ENCODE assay signal across 8 cellular contexts in genomic region chr17:82097187-82097918, GRCh38. TPM values are rescaled to one million over a fixed set of nuclear protein-coding genes. Genes with fewer than 3 reads are reported as not detected.
DNase-seq lines count a peak whose midpoint lies in the region; ATAC-seq and TF ChIP-seq lines count a peak whose summit lies in the region.

No MANE protein-coding gene starts in this region.

- peak; percentile 43 for DNase-seq in activated T-cell treated with anti-CD3 and anti-CD28 coated beads, Interleukin-2, amount 50 U/mL, for 72 hours
- peak; percentile 57 to 80 for DNase-seq in foreskin fibroblast
- DNase-seq in SHP77 treated with DMSO at 0.1 percent for 48 hours (lab: John Stamatoyannopoulos, UW) = no peak

- peaks cover 27% of the 10 kb centered on the region for H3K4me1 ChIP-seq in KMS-11 (ENCODE audit: low read depth, poor library complexity, severe bottlenecking)
- peaks cover 28 to 39% of the 10 kb centered on the region in 2 experiments for H3K4me1 ChIP-seq in neutrophil (ENCODE audit: control insufficient read depth in 1 of 2, insufficient read depth in 1 of 2, low read depth in 1 of 2, low read length in 1 of 2)

- peaks cover 23% of the 10 kb centered on the region for H3K4me1 Mint-ChIP-seq in activated T-cell treated with anti-CD3 and anti-CD28 coated beads, Interleukin-2, amount 50 U/mL, for 72 hours (ENCODE audit: low read depth)

- ATAC-seq in activated T-cell treated with anti-CD3 and anti-CD28 coated beads, Interleukin-2, amount 50 U/mL, for 72 hours (replicated peaks in 1 of 2) = no peak
- no peak for ATAC-seq in GM18858 (IDR thresholded peaks at IDR 0.05; ENCODE audit: unreplicated experiment)

- H3K9ac ChIP-seq in KMS-11 = peak overlapping the region; percentile 92

- peaks cover 41% of the 10 kb centered on the region for H3K79me2 ChIP-seq in KMS-11 (ENCODE audit: insufficient read depth, low read depth)

- TF ChIP-seq CTCF in C4-2B (conservative IDR thresholded peaks at IDR 0.05) = no peak
- no peak for TF ChIP-seq CTCF in KMS-11 (conservative IDR thresholded peaks at IDR 0.05; ENCODE audit: low read depth, low read length)
- no peak for TF ChIP-seq CTCF in foreskin fibroblast (IDR thresholded peaks at IDR 0.05; ENCODE audit: low read depth, low read length)
- no peak for TF ChIP-seq CTCF in neutrophil (IDR thresholded peaks at IDR 0.05)

- H3K4me3 ChIP-seq in KMS-11 (IDR thresholded peaks at IDR 0.05; ENCODE audit: insufficient read depth, low read depth, low read length) (no peak overlapping the region), foreskin fibroblast (ENCODE audit: low read depth in 1 of 2, low read length in 2 of 2) (peak overlapping the region; percentile 79 to 90), neutrophil (ENCODE audit: low read depth in 1 of 2, low read length in 1 of 2) (peak overlapping the region; percentile 65 to 75)

- H3K27me3 Mint-ChIP-seq in activated T-cell treated with anti-CD3 and anti-CD28 coated beads, Interleukin-2, amount 50 U/mL, for 72 hours (ENCODE audit: low read depth) = no peaks in the 10 kb centered on the region

- H3K27me3 ChIP-seq in KMS-11 (ENCODE audit: insufficient read depth, low read depth) (no peaks in the 10 kb centered on the region), neutrophil (peaks cover 15% of the 10 kb centered on the region)

- peak overlapping the region; percentile 93 for H3K4me2 ChIP-seq in KMS-11

- H2AFZ ChIP-seq in KMS-11 (ENCODE audit: low read depth) = peak overlapping the region; percentile 34

- TF ChIP-seq POLR2A in GM18951 (IDR thresholded peaks at IDR 0.05; ENCODE audit: extremely low read depth, insufficient read depth, insufficient read length) = peak; percentile 19

- no peak overlapping the region for H3K27ac Mint-ChIP-seq in activated T-cell treated with anti-CD3 and anti-CD28 coated beads, Interleukin-2, amount 50 U/mL, for 72 hours

- peak overlapping the region; percentile 75 to 79 for H3K4me3 Mint-ChIP-seq in activated T-cell treated with anti-CD3 and anti-CD28 coated beads, Interleukin-2, amount 50 U/mL, for 72 hours

- H3K36me3 ChIP-seq in KMS-11 (ENCODE audit: insufficient read depth) = peaks cover 13% of the 10 kb centered on the region; the same call in 1 of the 2 replicates
- peaks cover 9% of the 10 kb centered on the region for H3K36me3 ChIP-seq in neutrophil

- H3K27ac ChIP-seq in C4-2B = peak overlapping the region; percentile 100
- peak overlapping the region; percentile 84 for H3K27ac ChIP-seq in KMS-11
- peak overlapping the region; percentile 81 for H3K27ac ChIP-seq in neutrophil

- H3K9me3 ChIP-seq in neutrophil = no peaks in the 10 kb centered on the region

- in situ Hi-C loops in GM18951 (cut with MboI; ENCODE audit: low sequenced_read_pairs, unreplicated experiment) = no loop called here

- peaks cover 13% of the 10 kb centered on the region; the same call in 1 of the 2 replicates for H4K20me1 ChIP-seq in KMS-11 (ENCODE audit: insufficient read depth)

- H3K9me3 Mint-ChIP-seq in activated T-cell treated with anti-CD3 and anti-CD28 coated beads, Interleukin-2, amount 50 U/mL, for 72 hours = no peaks in the 10 kb centered on the region

- H3K36me3 Mint-ChIP-seq in activated T-cell treated with anti-CD3 and anti-CD28 coated beads, Interleukin-2, amount 50 U/mL, for 72 hours (ENCODE audit: insufficient read depth in 2 of 2) = peaks cover 0 to 1% of the 10 kb centered on the region in 2 donors

RNA-seq across cellular contexts. Expression of gene FASN, which starts 0.7 kb away (rescaled TPM):
- 10 to 100 TPM; 90.5 to 91.2 TPM for total RNA-seq in activated T-cell treated with anti-CD3 and anti-CD28 coated beads, Interleukin-2, amount 50 U/mL, for 72 hours

RNA-seq across cellular contexts. Expression of gene DUS1L, which starts 31.7 kb away (rescaled TPM):
- total RNA-seq in activated T-cell treated with anti-CD3 and anti-CD28 coated beads, Interleukin-2, amount 50 U/mL, for 72 hours = 100 to 1,000 TPM; 109 to 121 TPM

RNA-seq across cellular contexts. Expression of gene GPS1, which starts 45.7 kb away (rescaled TPM):
- total RNA-seq in activated T-cell treated with anti-CD3 and anti-CD28 coated beads, Interleukin-2, amount 50 U/mL, for 72 hours = 10 to 100 TPM; 55.1 to 73.5 TPM

RNA-seq across cellular contexts. Expression of gene RFNG, which starts 45.7 kb away (rescaled TPM):
- total RNA-seq in activated T-cell treated with anti-CD3 and anti-CD28 coated beads, Interleukin-2, amount 50 U/mL, for 72 hours = 10 to 100 TPM; 31.0 to 42.2 TPM

RNA-seq across cellular contexts. Expression of gene DCXR, which starts 59.9 kb away (rescaled TPM):
- 100 to 1,000 TPM; 114 to 125 TPM for total RNA-seq in activated T-cell treated with anti-CD3 and anti-CD28 coated beads, Interleukin-2, amount 50 U/mL, for 72 hours
